Comparison of ENCODE assay signal across 28 cellular contexts in genomic region chr2:98004613-98005012, GRCh38.
"Had no signal": no experiment of that assay in that cellular context is flagged by ENCODE, and none has a peak within 500 bp of the region (broad histone marks: within the 10 kb centered on the region; RNA-seq: fewer than 3 reads in every experiment).

No MANE protein-coding gene starts in this region.

- H3K4me1 Mint-ChIP-seq: naive thymus-derived CD4-positive, alpha-beta T cell; neural crest cell; stimulated activated effector memory CD8-positive, alpha-beta T cell treated with anti-CD3 and anti-CD28 coated beads, Interleukin-12 subunit alpha, Interleukin-12 subunit beta, amount 100 ng/mL, for 72 hours; stimulated activated naive CD8-positive, alpha-beta T cell treated with anti-CD3 and anti-CD28 coated beads, Interleukin-15, amount 100 ng/mL, for 72 hours had no signal

- H3K27ac Mint-ChIP-seq: naive thymus-derived CD4-positive, alpha-beta T cell; natural killer cell treated with Interleukin-12 subunit alpha and Interleukin-12 subunit beta and Interleukin-15 and Interleukin-18, amount 100 ng/mL, for 72 hours; stimulated activated effector memory CD8-positive, alpha-beta T cell treated with anti-CD3 and anti-CD28 coated beads, Interleukin-12 subunit alpha, Interleukin-12 subunit beta, amount 100 ng/mL, for 72 hours; stimulated activated naive CD8-positive, alpha-beta T cell treated with anti-CD3 and anti-CD28 coated beads, Interleukin-15, amount 100 ng/mL, for 72 hours; type B pancreatic cell had no signal

- H3K36me3 Mint-ChIP-seq: naive thymus-derived CD4-positive, alpha-beta T cell; natural killer cell treated with Interleukin-12 subunit alpha and Interleukin-12 subunit beta and Interleukin-15 and Interleukin-18, amount 100 ng/mL, for 72 hours; stimulated activated effector memory CD8-positive, alpha-beta T cell treated with anti-CD3 and anti-CD28 coated beads, Interleukin-12 subunit alpha, Interleukin-12 subunit beta, amount 100 ng/mL, for 72 hours; type B pancreatic cell had no signal

- DNase-seq: head of caudate nucleus; hippocampal formation; left colon; left lung; lower lobe of right lung; mammary epithelial cell; mesenchymal stem cell; midbrain; mucosa of descending colon; naive thymus-derived CD4-positive, alpha-beta T cell; nucleus accumbens; pancreas; posterior cingulate gyrus; retina; right cardiac atrium; sigmoid colon; small intestine; spleen; stimulated activated CD4-positive, alpha-beta T cell treated with anti-CD3 and anti-CD28 coated beads, Interleukin-4, amount 100 ng/mL, for 24 hours; stimulated activated naive CD4-positive, alpha-beta T cell treated with Interleukin-2 at 50 U/mL for 16 hours; stimulated activated naive CD8-positive, alpha-beta T cell treated with anti-CD3 and anti-CD28 coated beads, Interleukin-15, amount 100 ng/mL, for 72 hours; substantia nigra had no signal

- H3K4me3 ChIP-seq: left lung, lower lobe of right lung, mucosa of descending colon, pancreas, prostate gland, sigmoid colon, spleen, tibial nerve had no signal

- ATAC-seq: left colon; left lung; lower lobe of right lung; mucosa of descending colon; naive thymus-derived CD4-positive, alpha-beta T cell; natural killer cell treated with Interleukin-12 subunit alpha and Interleukin-12 subunit beta and Interleukin-15 and Interleukin-18, amount 100 ng/mL, for 72 hours; pancreas; right cardiac atrium; stimulated activated effector memory CD8-positive, alpha-beta T cell treated with anti-CD3 and anti-CD28 coated beads, Interleukin-12 subunit alpha, Interleukin-12 subunit beta, amount 100 ng/mL, for 72 hours; stimulated activated naive CD8-positive, alpha-beta T cell treated with anti-CD3 and anti-CD28 coated beads, Interleukin-15, amount 100 ng/mL, for 72 hours had no signal

- H3K4me3 Mint-ChIP-seq: naive thymus-derived CD4-positive, alpha-beta T cell; natural killer cell treated with Interleukin-12 subunit alpha and Interleukin-12 subunit beta and Interleukin-15 and Interleukin-18, amount 100 ng/mL, for 72 hours; neural crest cell; stimulated activated effector memory CD8-positive, alpha-beta T cell treated with anti-CD3 and anti-CD28 coated beads, Interleukin-12 subunit alpha, Interleukin-12 subunit beta, amount 100 ng/mL, for 72 hours; stimulated activated naive CD8-positive, alpha-beta T cell treated with anti-CD3 and anti-CD28 coated beads, Interleukin-15, amount 100 ng/mL, for 72 hours; type B pancreatic cell had no signal

- H3K27ac ChIP-seq: left lung, lower lobe of right lung, pancreas, prostate gland, sigmoid colon, spleen, tibial nerve had no signal

- H3K36me3 ChIP-seq: left lung, lower lobe of right lung, pancreas, prostate gland, sigmoid colon, spleen, tibial nerve had no signal

- H3K9me3 Mint-ChIP-seq: naive thymus-derived CD4-positive, alpha-beta T cell; natural killer cell treated with Interleukin-12 subunit alpha and Interleukin-12 subunit beta and Interleukin-15 and Interleukin-18, amount 100 ng/mL, for 72 hours; stimulated activated effector memory CD8-positive, alpha-beta T cell treated with anti-CD3 and anti-CD28 coated beads, Interleukin-12 subunit alpha, Interleukin-12 subunit beta, amount 100 ng/mL, for 72 hours; stimulated activated naive CD8-positive, alpha-beta T cell treated with anti-CD3 and anti-CD28 coated beads, Interleukin-15, amount 100 ng/mL, for 72 hours; type B pancreatic cell had no signal

- H3K4me1 ChIP-seq: left lung, lower lobe of right lung, pancreas, prostate gland, sigmoid colon, tibial nerve had no signal

- H3K9me3 ChIP-seq: left lung, lower lobe of right lung, mucosa of descending colon, pancreas, prostate gland, sigmoid colon, spleen, tibial nerve had no signal

- H3K27me3 Mint-ChIP-seq: stimulated activated naive CD8-positive, alpha-beta T cell treated with anti-CD3 and anti-CD28 coated beads, Interleukin-15, amount 100 ng/mL, for 72 hours; type B pancreatic cell had no signal
